In genomic region chr9:106921341-106921899, GRCh38 we compare ENCODE assay signal across 9 cellular contexts. TPM values are rescaled to one million over a fixed set of nuclear protein-coding genes. Genes with fewer than 3 reads are reported as not detected.
DNase-seq lines count a peak whose midpoint lies in the region; ATAC-seq and TF ChIP-seq lines count a peak whose summit lies in the region.
"Had no signal": no experiment of that assay in that cellular context is flagged by ENCODE, and none has a peak within 500 bp of the region (broad histone marks: within the 10 kb centered on the region; RNA-seq: fewer than 3 reads in every experiment).

No MANE protein-coding gene starts in this region.

- H3K27me3 ChIP-seq in lower lobe of right lung (ENCODE audit: low read depth), result no peaks in the 10 kb centered on the region

- DNase-seq in activated CD4-positive, alpha-beta T cell treated with anti-CD3 and anti-CD28 coated beads for 48 hours, result peak; percentile 5
- no peak for DNase-seq in activated CD4-positive, alpha-beta T cell treated with anti-CD3 and anti-CD28 coated beads, Interleukin-2, amount 50 U/mL, for 1 hour
- DNase-seq in NCI-H526 treated with DMSO at 0.1 percent for 48 hours (lab: John Stamatoyannopoulos, UW), result peak; percentile 40
- DNase-seq in dermis blood vessel endothelial cell, result peak; percentile 20
- DNase-seq in lower lobe of right lung, result no peak
- no peak for DNase-seq in type B pancreatic cell (ENCODE audit: extremely low spot score, unreplicated experiment)

- H3K4me3 Mint-ChIP-seq in type B pancreatic cell, result peak overlapping the region; percentile 85

- H3K4me1 ChIP-seq in lower lobe of right lung, result peaks cover 27% of the 10 kb centered on the region

- intact Hi-C loops in lower lobe of right lung (cut with DNase I), result no loop called here

- TF ChIP-seq CTCF in lower lobe of right lung (IDR thresholded peaks at IDR 0.05), result no peak
- TF ChIP-seq CTCF in type B pancreatic cell (conservative IDR thresholded peaks at IDR 0.05), result no peak

- peaks cover 80% of the 10 kb centered on the region for H3K36me3 Mint-ChIP-seq in type B pancreatic cell

- peak overlapping the region; percentile 58 for H3K27ac ChIP-seq in lower lobe of right lung
- H3K27ac ChIP-seq: C4-2B had no signal

- no peak overlapping the region for H3K4me3 ChIP-seq in lower lobe of right lung

- H3K27me3 Mint-ChIP-seq in type B pancreatic cell, result no peaks in the 10 kb centered on the region

- H3K9me3 Mint-ChIP-seq in type B pancreatic cell, result peaks cover 16% of the 10 kb centered on the region

- H3K36me3 ChIP-seq in lower lobe of right lung, result peaks cover 22% of the 10 kb centered on the region

- H3K9me3 ChIP-seq in lower lobe of right lung, result no peaks in the 10 kb centered on the region

- H3K27ac Mint-ChIP-seq in type B pancreatic cell, result peak overlapping the region; percentile 98

- H3K4me1 Mint-ChIP-seq in type B pancreatic cell (ENCODE audit: unreplicated experiment), result peaks cover 30% of the 10 kb centered on the region

- ATAC-seq in lower lobe of right lung (peak; percentile 79 to 80), GM19328 (IDR thresholded peaks at IDR 0.05; ENCODE audit: unreplicated experiment) (no peak), HG02588 (IDR thresholded peaks at IDR 0.05; ENCODE audit: unreplicated experiment) (no peak)

RNA-seq across cellular contexts. Expression of gene ZNF462, which starts 58.5 kb away (rescaled TPM):
- total RNA-seq in dermis blood vessel endothelial cell, result 11.4 and 11.9 TPM in 2 replicates
- 24.4 TPM for total RNA-seq in lower lobe of right lung
- total RNA-seq in type B pancreatic cell (ENCODE audit: low replicate concordance), result 124 and 129 TPM in 2 replicates

Comparison
In these comparisons a context has a peak if more than half of its experiments do, and no peak if none do; other contexts are left out.
1. DNase-seq: peak in activated CD4-positive, alpha-beta T cell treated with anti-CD3 and anti-CD28 coated beads for 48 hours (single experiment), NCI-H526 treated with DMSO at 0.1 percent for 48 hours (single experiment) and dermis blood vessel endothelial cell (single experiment); none in activated CD4-positive, alpha-beta T cell treated with anti-CD3 and anti-CD28 coated beads, Interleukin-2, amount 50 U/mL, for 1 hour (single experiment), lower lobe of right lung (single experiment) and type B pancreatic cell (single experiment).
2. ATAC-seq: peak in lower lobe of right lung (2 of 2); none in GM19328 (single experiment) and HG02588 (single experiment).